ENCODE assay signal across 8 cellular contexts in genomic region chr15:56244811-56245576, GRCh38. TPM values are rescaled to one million over a fixed set of nuclear protein-coding genes. Genes with fewer than 3 reads are reported as not detected.
DNase-seq lines count a peak whose midpoint lies in the region; ATAC-seq and TF ChIP-seq lines count a peak whose summit lies in the region.

No MANE protein-coding gene starts in this region.

- H3K9ac ChIP-seq in duodenal mucosa (ENCODE audit: low read depth in 1 of 2, low read length in 2 of 2): peak overlapping the region; percentile 4 to 44
- peak overlapping the region; percentile 67 for H3K9ac ChIP-seq in mucosa of stomach (ENCODE audit: low read length)

- DNase-seq in Right ventricle myocardium inferior (ENCODE audit: missing footprints) (peak; percentile 40), cardiac septum (ENCODE audit: low spot score) (no peak), suprapubic skin (ENCODE audit: low spot score in 2 of 2) (peak; percentile 64 to 80), NCI-H446 treated with DMSO at 0.1 percent for 48 hours (lab: John Stamatoyannopoulos, UW) (no peak)

- H3K27ac ChIP-seq in duodenal mucosa (ENCODE audit: low read depth, low read length): peak overlapping the region; percentile 13
- H3K27ac ChIP-seq in suprapubic skin: peak overlapping the region; percentile 89

- TF ChIP-seq POLR2A in suprapubic skin (IDR thresholded peaks at IDR 0.05): no peak

- 48% methylated on average over 10 of the region's 10 CpGs for WGBS in suprapubic skin

- no peak for TF ChIP-seq EP300 in suprapubic skin (IDR thresholded peaks at IDR 0.05)

- H3K4me3 ChIP-seq in WI38 (ENCODE audit: low read depth, low read length): peak overlapping the region; percentile 86
- peak overlapping the region; percentile 80 to 86 for H3K4me3 ChIP-seq in duodenal mucosa (ENCODE audit: low read depth in 1 of 2, low read length in 2 of 2)
- H3K4me3 ChIP-seq in mucosa of stomach (ENCODE audit: low read length): no peak overlapping the region
- peak overlapping the region; percentile 62 for H3K4me3 ChIP-seq in suprapubic skin

- intact Hi-C loops in Right ventricle myocardium inferior (cut with DNase I) (loop anchor here (5.0 kb wide), 2 partner anchors 143 to 253 kb away; partner anchors contain the start of gene NEDD4), cardiac septum (cut with DNase I) (loop anchor here (5.0 to 10.0 kb wide), 4 partner anchors 38 to 253 kb away; partner anchors contain the start of genes NEDD4 and TEX9)

- H3K9me3 ChIP-seq in duodenal mucosa (ENCODE audit: control insufficient read depth in 1 of 2, low read length in 2 of 2) (no peaks in the 10 kb centered on the region), mucosa of stomach (ENCODE audit: control insufficient read depth, low read length) (no peaks in the 10 kb centered on the region), suprapubic skin (no peaks in the 10 kb centered on the region)

- no peak for TF ChIP-seq CTCF in WI38 (IDR thresholded peaks at IDR 0.05; ENCODE audit: low read depth, low read length)
- TF ChIP-seq CTCF in suprapubic skin (IDR thresholded peaks at IDR 0.05): no peak

- H3K36me3 ChIP-seq in duodenal mucosa (ENCODE audit: control insufficient read depth in 1 of 2, insufficient read depth in 2 of 2, low read length in 2 of 2) (no peaks in the 10 kb centered on the region), mucosa of stomach (ENCODE audit: control insufficient read depth, insufficient read depth, low read length) (no peaks in the 10 kb centered on the region), suprapubic skin (no peaks in the 10 kb centered on the region)

- ATAC-seq in Right ventricle myocardium inferior (no peak), HG02763 (IDR thresholded peaks at IDR 0.05; ENCODE audit: unreplicated experiment) (no peak)

- H3K4me1 ChIP-seq in duodenal mucosa (ENCODE audit: control insufficient read depth in 1 of 2, insufficient read depth in 2 of 2, low read length in 2 of 2) (peaks cover 30% of the 10 kb centered on the region in 2 donors), mucosa of stomach (ENCODE audit: control insufficient read depth, insufficient read depth, low read length) (peaks cover 32% of the 10 kb centered on the region), suprapubic skin (peaks cover 41% of the 10 kb centered on the region)

- H3K27me3 ChIP-seq in duodenal mucosa (ENCODE audit: control insufficient read depth in 1 of 2, insufficient read depth in 2 of 2, low read length in 2 of 2): no peaks in the 10 kb centered on the region
- H3K27me3 ChIP-seq in mucosa of stomach (ENCODE audit: control insufficient read depth, insufficient read depth, low read length): no peaks in the 10 kb centered on the region
- H3K27me3 ChIP-seq in suprapubic skin: no peaks in the 10 kb centered on the region

RNA-seq across cellular contexts. Expression of gene RFX7, which starts 1.3 kb away (rescaled TPM):
- total RNA-seq in Right ventricle myocardium inferior (5.8 TPM), cardiac septum (10.1 TPM), suprapubic skin (10 to 100 TPM; 17.8 to 40.4 (median 22.2) TPM)

Comparison
In these comparisons a context has a peak if more than half of its experiments do, and no peak if none do; other contexts are left out.
1. DNase-seq: peak in Right ventricle myocardium inferior (single experiment) and suprapubic skin (2 of 2); none in cardiac septum (single experiment) and NCI-H446 treated with DMSO at 0.1 percent for 48 hours (single experiment).